Comparison of ENCODE assay signal across 25 cellular contexts in the genomic region with DNA sequence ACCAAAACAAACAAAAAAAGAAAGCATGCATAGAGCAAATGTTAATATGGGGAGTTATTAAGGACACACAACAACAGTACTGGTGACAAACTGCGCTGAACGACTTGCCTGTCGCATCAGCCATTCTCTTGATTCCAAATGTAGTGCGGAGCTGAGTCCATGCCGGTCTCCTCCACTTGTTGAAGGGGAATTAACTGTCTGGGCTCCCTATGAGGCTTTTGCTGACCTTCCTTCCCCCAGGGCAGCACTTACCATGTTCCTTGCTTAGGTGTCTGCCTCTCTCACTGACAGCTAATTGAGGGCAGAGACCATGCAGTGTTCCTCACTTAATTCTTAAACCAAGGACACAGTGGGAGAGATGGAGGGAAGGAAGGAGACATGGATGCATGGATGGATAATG. TPM values are rescaled to one million over a fixed set of nuclear protein-coding genes. Genes with fewer than 3 reads are reported as not detected.
"Had no signal": no experiment of that assay in that cellular context is flagged by ENCODE, and none has a peak within 500 bp of the region (broad histone marks: within the 10 kb centered on the region; RNA-seq: fewer than 3 reads in every experiment).

No MANE protein-coding gene starts in this region.

- H3K4me3 Mint-ChIP-seq: naive thymus-derived CD4-positive, alpha-beta T cell; natural killer cell treated with Interleukin-12 subunit alpha and Interleukin-12 subunit beta and Interleukin-15 and Interleukin-18, amount 100 ng/mL, for 72 hours; neural crest cell; stimulated activated effector memory CD8-positive, alpha-beta T cell treated with anti-CD3 and anti-CD28 coated beads, Interleukin-12 subunit alpha, Interleukin-12 subunit beta, amount 100 ng/mL, for 72 hours; stimulated activated naive CD8-positive, alpha-beta T cell treated with anti-CD3 and anti-CD28 coated beads, Interleukin-15, amount 100 ng/mL, for 72 hours had no signal

- ATAC-seq: left colon; mucosa of descending colon; naive thymus-derived CD4-positive, alpha-beta T cell; stimulated activated effector memory CD8-positive, alpha-beta T cell treated with anti-CD3 and anti-CD28 coated beads, Interleukin-12 subunit alpha, Interleukin-12 subunit beta, amount 100 ng/mL, for 72 hours; stimulated activated naive CD8-positive, alpha-beta T cell treated with anti-CD3 and anti-CD28 coated beads, Interleukin-15, amount 100 ng/mL, for 72 hours had no signal

- H3K4me3 ChIP-seq: lower lobe of right lung, mucosa of descending colon, pancreas, prostate gland, spleen, testis, thyroid gland, transverse colon, upper lobe of left lung had no signal

- H3K36me3 Mint-ChIP-seq: natural killer cell treated with Interleukin-12 subunit alpha and Interleukin-12 subunit beta and Interleukin-15 and Interleukin-18, amount 100 ng/mL, for 72 hours; stimulated activated effector memory CD8-positive, alpha-beta T cell treated with anti-CD3 and anti-CD28 coated beads, Interleukin-12 subunit alpha, Interleukin-12 subunit beta, amount 100 ng/mL, for 72 hours had no signal

- FAIRE-seq: kidney, pancreas, small intestine had no signal

- DNase-seq: hippocampal formation; kidney; left colon; lower lobe of right lung; mesendoderm; midbrain; mucosa of descending colon; naive thymus-derived CD4-positive, alpha-beta T cell; pancreas; posterior cingulate gyrus; retina; small intestine; spleen; stimulated activated CD4-positive, alpha-beta T cell treated with anti-CD3 and anti-CD28 coated beads, Interleukin-4, amount 100 ng/mL, for 24 hours; stimulated activated naive CD4-positive, alpha-beta T cell treated with Interleukin-2 at 50 U/mL for 16 hours; stimulated activated naive CD8-positive, alpha-beta T cell treated with anti-CD3 and anti-CD28 coated beads, Interleukin-15, amount 100 ng/mL, for 72 hours; transverse colon had no signal

- H3K36me3 ChIP-seq: lower lobe of right lung, pancreas, prostate gland, spleen, thyroid gland, transverse colon, upper lobe of left lung had no signal

- H3K4me1 Mint-ChIP-seq: neural crest cell; stimulated activated effector memory CD8-positive, alpha-beta T cell treated with anti-CD3 and anti-CD28 coated beads, Interleukin-12 subunit alpha, Interleukin-12 subunit beta, amount 100 ng/mL, for 72 hours; stimulated activated naive CD8-positive, alpha-beta T cell treated with anti-CD3 and anti-CD28 coated beads, Interleukin-15, amount 100 ng/mL, for 72 hours had no signal

- H3K27me3 ChIP-seq: pancreas, testis, thyroid gland, transverse colon, upper lobe of left lung had no signal

- H3K9me3 Mint-ChIP-seq: naive thymus-derived CD4-positive, alpha-beta T cell; natural killer cell treated with Interleukin-12 subunit alpha and Interleukin-12 subunit beta and Interleukin-15 and Interleukin-18, amount 100 ng/mL, for 72 hours; neural crest cell; stimulated activated effector memory CD8-positive, alpha-beta T cell treated with anti-CD3 and anti-CD28 coated beads, Interleukin-12 subunit alpha, Interleukin-12 subunit beta, amount 100 ng/mL, for 72 hours; stimulated activated naive CD8-positive, alpha-beta T cell treated with anti-CD3 and anti-CD28 coated beads, Interleukin-15, amount 100 ng/mL, for 72 hours had no signal

- H3K27me3 Mint-ChIP-seq: stimulated activated naive CD8-positive, alpha-beta T cell treated with anti-CD3 and anti-CD28 coated beads, Interleukin-15, amount 100 ng/mL, for 72 hours had no signal

- H3K9me3 ChIP-seq: lower lobe of right lung, mucosa of descending colon, pancreas, prostate gland, spleen, testis, thyroid gland, transverse colon, upper lobe of left lung had no signal

- H3K27ac Mint-ChIP-seq: natural killer cell treated with Interleukin-12 subunit alpha and Interleukin-12 subunit beta and Interleukin-15 and Interleukin-18, amount 100 ng/mL, for 72 hours; stimulated activated effector memory CD8-positive, alpha-beta T cell treated with anti-CD3 and anti-CD28 coated beads, Interleukin-12 subunit alpha, Interleukin-12 subunit beta, amount 100 ng/mL, for 72 hours; stimulated activated naive CD8-positive, alpha-beta T cell treated with anti-CD3 and anti-CD28 coated beads, Interleukin-15, amount 100 ng/mL, for 72 hours had no signal

- H3K4me1 ChIP-seq: lower lobe of right lung, pancreas, prostate gland, spleen, thyroid gland, transverse colon, upper lobe of left lung had no signal

- H3K27ac ChIP-seq: lower lobe of right lung, pancreas, prostate gland, spleen, testis, thyroid gland, transverse colon, upper lobe of left lung had no signal

RNA-seq across cellular contexts. Expression of a gene that starts 40.8 kb away (rescaled TPM):
- total RNA-seq: left colon; left ventricle myocardium superior; mucosa of descending colon; naive thymus-derived CD4-positive, alpha-beta T cell; natural killer cell treated with Interleukin-12 subunit alpha and Interleukin-12 subunit beta and Interleukin-15 and Interleukin-18, amount 100 ng/mL, for 72 hours; neural crest cell; transverse colon had no signal
- polyA plus RNA-seq: naive thymus-derived CD4-positive, alpha-beta T cell had no signal

RNA-seq across cellular contexts. Expression of a gene that starts 54.8 kb away (rescaled TPM):
- total RNA-seq: natural killer cell treated with Interleukin-12 subunit alpha and Interleukin-12 subunit beta and Interleukin-15 and Interleukin-18, amount 100 ng/mL, for 72 hours had no signal
